ENCODE assay signal across 1 cellular context in genomic region chr18:79979843-79980242, GRCh38.
TF ChIP-seq lines count a peak whose summit lies in the region.

No MANE protein-coding gene starts in this region.

TF ChIP-seq in HepG2, 621 proteins besides CTCF, POLR2A, EP300 and RAD21:
- TF ChIP-seq ATF7 (IDR thresholded peaks at IDR 0.05) (0 out of 2 replicates have a peak, but pooled peaks have one; percentile 23), ATF7 (CRISPR knock-in tag; IDR thresholded peaks at IDR 0.05) (no peak), KLF11 (CRISPR knock-in tag; IDR thresholded peaks at IDR 0.05) (no peak)
TF ChIP-seq in HepG2: peak in this region for 1.
